27 cellular contexts compared by ENCODE assay signal in genomic region chr10:78494179-78494578, GRCh38.
"Had no signal": no experiment of that assay in that cellular context is flagged by ENCODE, and none has a peak within 500 bp of the region (broad histone marks: within the 10 kb centered on the region; RNA-seq: fewer than 3 reads in every experiment).

No MANE protein-coding gene starts in this region.

- H3K27me3 ChIP-seq: neural progenitor cell, neutrophil, right atrium auricular region, right lobe of liver, stomach, tibial artery, uterus had no signal

- H3K27ac ChIP-seq: left ventricle myocardium inferior, neural progenitor cell, neutrophil, parathyroid adenoma, right atrium auricular region, right lobe of liver, stomach, thoracic aorta, tibial artery, uterus had no signal

- H3K27ac Mint-ChIP-seq: immature natural killer cell; mesothelial cell of epicardium; naive B cell; natural killer cell; nephron progenitor cell; neural progenitor cell; stimulated activated naive B cell treated with anti-CD40 and anti-IgM and Interleukin-4, amounts not matched to agents 10 μg/mL and 1 μg/mL and 100 μg/mL, for 72 hours; type B pancreatic cell had no signal

- H3K4me3 Mint-ChIP-seq: immature natural killer cell; mesothelial cell of epicardium; naive B cell; natural killer cell; nephron progenitor cell; neural progenitor cell; stimulated activated naive B cell treated with anti-CD40 and anti-IgM and Interleukin-4, amounts not matched to agents 10 μg/mL and 1 μg/mL and 100 μg/mL, for 72 hours; type B pancreatic cell had no signal

- H3K36me3 Mint-ChIP-seq: neural progenitor cell, type B pancreatic cell had no signal

- H3K9me3 ChIP-seq: neutrophil, right lobe of liver, uterus had no signal

- H3K36me3 ChIP-seq: left ventricle myocardium inferior, neural progenitor cell, neutrophil, right atrium auricular region, right lobe of liver, stomach, thoracic aorta, tibial artery, uterus had no signal

- DNase-seq: hypothalamus; immature natural killer cell; islet precursor cell; left ventricle myocardium inferior; mesendoderm; naive B cell; natural killer cell; nephron progenitor cell; occipital lobe; right lobe of liver; stimulated activated CD4-positive, alpha-beta T cell treated with anti-CD3 and anti-CD28 coated beads, Interleukin-12 subunit alpha, Interleukin-12 subunit beta, amount 100 ng/mL, for 4 hours; stimulated activated CD4-positive, alpha-beta T cell treated with anti-CD3 and anti-CD28 coated beads, Interleukin-15, amount 100 ng/mL, for 24 hours; stimulated activated CD4-positive, alpha-beta T cell treated with anti-CD3 and anti-CD28 coated beads, Interleukin-2, amount 100 ng/mL, for 24 hours; stimulated activated CD4-positive, alpha-beta T cell treated with anti-CD3 and anti-CD28 coated beads, Interleukin-4, amount 100 ng/mL, for 1 hour; stimulated activated naive B cell treated with anti-CD40 and anti-IgM and Interleukin-4, amounts not matched to agents 10 μg/mL and 1 μg/mL and 100 μg/mL, for 72 hours; stimulated activated naive CD8-positive, alpha-beta T cell treated with anti-CD3 and anti-CD28 coated beads, Interleukin-15, Interleukin-2, amounts not matched to agents 100 U/mL and 50 U/mL, for 24 hours; stomach; tibial artery; uterus had no signal

- H3K27me3 Mint-ChIP-seq: type B pancreatic cell had no signal

- H3K4me1 Mint-ChIP-seq: mesothelial cell of epicardium; naive B cell; nephron progenitor cell; neural progenitor cell; stimulated activated naive B cell treated with anti-CD40 and anti-IgM and Interleukin-4, amounts not matched to agents 10 μg/mL and 1 μg/mL and 100 μg/mL, for 72 hours had no signal

- ATAC-seq: natural killer cell; right lobe of liver; stimulated activated naive B cell treated with anti-CD40 and anti-IgM and Interleukin-4, amounts not matched to agents 10 μg/mL and 1 μg/mL and 100 μg/mL, for 72 hours; stimulated activated naive CD8-positive, alpha-beta T cell treated with anti-CD3 and anti-CD28 coated beads, Interleukin-15, Interleukin-2, amounts not matched to agents 100 U/mL and 50 U/mL, for 24 hours had no signal

- H3K4me1 ChIP-seq: left ventricle myocardium inferior, neural progenitor cell, parathyroid adenoma, right atrium auricular region, right lobe of liver, stomach, tibial artery, uterus had no signal

- H3K4me3 ChIP-seq: left ventricle myocardium inferior, lung, neural progenitor cell, right atrium auricular region, right lobe of liver, stomach, thoracic aorta, tibial artery, uterus had no signal
